In the genomic region with DNA sequence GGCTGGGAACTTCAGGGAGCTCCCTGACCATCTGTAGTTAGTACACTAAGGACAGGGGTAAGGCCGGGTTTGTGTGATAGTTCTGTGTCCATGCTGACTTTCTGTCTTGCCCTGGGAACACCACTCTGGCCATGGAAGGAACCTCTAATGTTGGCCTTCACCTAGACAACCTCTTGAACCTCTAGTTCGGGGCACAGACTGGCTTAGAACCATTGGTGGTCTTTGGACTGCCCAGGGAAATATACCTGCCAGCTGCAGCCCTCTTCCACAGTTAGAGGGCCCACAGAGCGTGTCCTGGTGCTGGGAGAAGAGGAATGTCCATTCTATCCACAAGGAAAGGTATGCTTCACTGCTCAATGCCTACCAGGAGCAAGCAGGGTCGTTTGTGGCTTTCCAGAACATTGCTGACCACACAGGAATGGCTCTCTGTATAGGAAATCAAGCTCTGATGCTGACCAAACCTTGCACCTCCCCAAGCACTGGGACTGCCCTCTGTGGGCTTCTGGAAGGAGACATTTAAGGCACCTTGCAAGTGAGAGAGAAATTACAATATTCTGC, we compare ENCODE assay signal across 15 cellular contexts.
DNase-seq lines count a peak whose midpoint lies in the region; ATAC-seq and TF ChIP-seq lines count a peak whose summit lies in the region.
"Had no signal": no experiment of that assay in that cellular context is flagged by ENCODE, and none has a peak within 500 bp of the region (broad histone marks: within the 10 kb centered on the region; RNA-seq: fewer than 3 reads in every experiment).

No MANE protein-coding gene starts in this region.

- DNase-seq in activated CD8-positive, alpha-beta memory T cell treated with anti-CD3 and anti-CD28 coated beads for 24 hours: peak; percentile 28
- DNase-seq in activated CD8-positive, alpha-beta memory T cell treated with anti-CD3 and anti-CD28 coated beads, Interleukin-2, amount 50 U/mL, for 4 hours: no peak
- peak; percentile 42 for DNase-seq in glomerular visceral epithelial cell (ENCODE audit: extremely low spot score)
- DNase-seq in osteocyte (ENCODE audit: extremely low spot score, unreplicated experiment): peak; percentile 57
- DNase-seq in activated T-cell treated with anti-CD3 and anti-CD28 coated beads, Interleukin-2, amount 50 U/mL, for 4 hours: no peak
- DNase-seq in DMS79 treated with DMSO at 0.1 percent for 48 hours (lab: John Stamatoyannopoulos, UW): no peak
- DNase-seq in type B pancreatic cell (ENCODE audit: extremely low spot score, unreplicated experiment): no peak
- DNase-seq: C1 segment of cervical spinal cord; CD4-positive, CD25-positive, alpha-beta regulatory T cell; CD8-positive, alpha-beta memory T cell; DMS 273 treated with DMSO at 0.1 percent for 48 hours; GDM1; GM23248 had no signal

- TF ChIP-seq CTCF in osteocyte (IDR thresholded peaks at IDR 0.05) (no peak), type B pancreatic cell (conservative IDR thresholded peaks at IDR 0.05) (no peak)

- H3K27me3 Mint-ChIP-seq in osteocyte (ENCODE audit: unreplicated experiment): no peaks in the 10 kb centered on the region
- H3K27me3 Mint-ChIP-seq in activated T-cell treated with anti-CD3 and anti-CD28 coated beads, Interleukin-2, amount 50 U/mL, for 4 hours (ENCODE audit: low read depth): no peaks in the 10 kb centered on the region
- H3K27me3 Mint-ChIP-seq in type B pancreatic cell: no peaks in the 10 kb centered on the region
- H3K27me3 Mint-ChIP-seq: CD4-positive, CD25-positive, alpha-beta regulatory T cell; CD8-positive, alpha-beta memory T cell had no signal

- H3K9me3 Mint-ChIP-seq in osteocyte (ENCODE audit: unreplicated experiment) (no peaks in the 10 kb centered on the region), type B pancreatic cell (no peaks in the 10 kb centered on the region)
- H3K9me3 Mint-ChIP-seq in activated T-cell treated with anti-CD3 and anti-CD28 coated beads, Interleukin-2, amount 50 U/mL, for 4 hours: no peaks in the 10 kb centered on the region
- H3K9me3 Mint-ChIP-seq: CD4-positive, CD25-positive, alpha-beta regulatory T cell; CD8-positive, alpha-beta memory T cell; IgD-negative memory B cell had no signal

- ATAC-seq in activated T-cell treated with anti-CD3 and anti-CD28 coated beads, Interleukin-2, amount 50 U/mL, for 4 hours: no peak
- ATAC-seq: A549 had no signal

- H3K27ac Mint-ChIP-seq in osteocyte (ENCODE audit: unreplicated experiment): no peak overlapping the region
- H3K27ac Mint-ChIP-seq in type B pancreatic cell: no peak overlapping the region
- H3K27ac Mint-ChIP-seq: CD4-positive, CD25-positive, alpha-beta regulatory T cell; CD8-positive, alpha-beta memory T cell had no signal

- peaks cover 2% of the 10 kb centered on the region for H3K4me1 Mint-ChIP-seq in osteocyte (ENCODE audit: unreplicated experiment)
- no peaks in the 10 kb centered on the region for H3K4me1 Mint-ChIP-seq in activated T-cell treated with anti-CD3 and anti-CD28 coated beads, Interleukin-2, amount 50 U/mL, for 4 hours (ENCODE audit: low read depth)
- H3K4me1 Mint-ChIP-seq in type B pancreatic cell (ENCODE audit: unreplicated experiment): no peaks in the 10 kb centered on the region
- H3K4me1 Mint-ChIP-seq: CD4-positive, CD25-positive, alpha-beta regulatory T cell; CD8-positive, alpha-beta memory T cell had no signal

- H3K4me3 Mint-ChIP-seq in osteocyte (ENCODE audit: unreplicated experiment) (no peak overlapping the region), type B pancreatic cell (no peak overlapping the region)
- H3K4me3 Mint-ChIP-seq in activated T-cell treated with anti-CD3 and anti-CD28 coated beads, Interleukin-2, amount 50 U/mL, for 4 hours: no peak overlapping the region
- H3K4me3 Mint-ChIP-seq: CD4-positive, CD25-positive, alpha-beta regulatory T cell; CD8-positive, alpha-beta memory T cell; IgD-negative memory B cell had no signal

- H3K36me3 Mint-ChIP-seq in osteocyte (ENCODE audit: unreplicated experiment) (peaks cover 5% of the 10 kb centered on the region), type B pancreatic cell (peaks cover 12% of the 10 kb centered on the region)
- H3K36me3 Mint-ChIP-seq in activated T-cell treated with anti-CD3 and anti-CD28 coated beads, Interleukin-2, amount 50 U/mL, for 4 hours (ENCODE audit: insufficient read depth): peaks cover 15% of the 10 kb centered on the region

Comparison
In these comparisons a context has a peak if more than half of its experiments do, and no peak if none do; other contexts are left out.
1. DNase-seq: peak in activated CD8-positive, alpha-beta memory T cell treated with anti-CD3 and anti-CD28 coated beads for 24 hours (single experiment), glomerular visceral epithelial cell (single experiment) and osteocyte (single experiment); none in activated CD8-positive, alpha-beta memory T cell treated with anti-CD3 and anti-CD28 coated beads, Interleukin-2, amount 50 U/mL, for 4 hours (single experiment), activated T-cell treated with anti-CD3 and anti-CD28 coated beads, Interleukin-2, amount 50 U/mL, for 4 hours (single experiment), DMS79 treated with DMSO at 0.1 percent for 48 hours (single experiment) and type B pancreatic cell (single experiment).